In the genomic region with DNA sequence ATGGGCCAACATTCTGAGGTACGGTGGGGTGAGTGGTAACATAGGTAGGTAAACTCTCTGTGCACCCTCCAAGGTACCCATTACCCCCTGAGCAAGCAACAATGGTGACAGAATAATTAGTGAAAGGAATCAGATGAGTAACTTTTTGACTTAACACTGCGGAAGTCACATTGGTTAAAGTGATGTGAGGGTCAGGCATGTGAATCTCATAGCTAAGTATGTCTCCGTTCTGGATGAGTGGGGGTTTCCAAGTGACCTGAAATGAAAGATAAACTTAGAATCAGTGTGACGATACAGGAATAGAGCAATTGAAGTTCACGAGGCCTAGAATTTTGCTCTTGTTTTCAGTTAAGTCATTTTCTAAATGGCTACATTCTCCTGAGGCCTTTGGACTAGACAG, we compare ENCODE assay signal across 1 cellular context.
TF ChIP-seq lines count a peak whose summit lies in the region.

No MANE protein-coding gene starts in this region.

TF ChIP-seq in GM12878, 131 proteins besides CTCF, POLR2A, EP300 and RAD21 (continued from another document):
- TF ChIP-seq, protein P1, sequence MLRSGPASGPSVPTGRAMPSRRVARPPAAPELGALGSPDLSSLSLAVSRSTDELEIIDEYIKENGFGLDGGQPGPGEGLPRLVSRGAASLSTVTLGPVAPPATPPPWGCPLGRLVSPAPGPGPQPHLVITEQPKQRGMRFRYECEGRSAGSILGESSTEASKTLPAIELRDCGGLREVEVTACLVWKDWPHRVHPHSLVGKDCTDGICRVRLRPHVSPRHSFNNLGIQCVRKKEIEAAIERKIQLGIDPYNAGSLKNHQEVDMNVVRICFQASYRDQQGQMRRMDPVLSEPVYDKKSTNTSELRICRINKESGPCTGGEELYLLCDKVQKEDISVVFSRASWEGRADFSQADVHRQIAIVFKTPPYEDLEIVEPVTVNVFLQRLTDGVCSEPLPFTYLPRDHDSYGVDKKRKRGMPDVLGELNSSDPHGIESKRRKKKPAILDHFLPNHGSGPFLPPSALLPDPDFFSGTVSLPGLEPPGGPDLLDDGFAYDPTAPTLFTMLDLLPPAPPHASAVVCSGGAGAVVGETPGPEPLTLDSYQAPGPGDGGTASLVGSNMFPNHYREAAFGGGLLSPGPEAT (IDR thresholded peaks at IDR 0.05; ENCODE audit: low read depth), result peak; percentile 50; the same call in 1 of the 2 replicates
- TF ChIP-seq CHD1 (IDR thresholded peaks at IDR 0.05; ENCODE audit: low read depth, low read length) (no peak), PAX5 (IDR thresholded peaks at IDR 0.05; ENCODE audit: borderline replicate concordance, low read depth, low read length) (no peak), SUPT20H (IDR thresholded peaks at IDR 0.05; ENCODE audit: borderline replicate concordance, control insufficient read depth, low read depth, low read length) (no peak), JUNB (IDR thresholded peaks at IDR 0.05) (peak; percentile 36; the same call in 1 of the 2 replicates), NFIC (IDR thresholded peaks at IDR 0.05; ENCODE audit: low read depth, low read length) (no peak), TCF3 (IDR thresholded peaks at IDR 0.05; ENCODE audit: borderline replicate concordance, insufficient read depth, low read depth, low read length) (no peak), YY1 (IDR thresholded peaks at IDR 0.05; ENCODE audit: low read depth, low read length) (no peak), WRNIP1 (IDR thresholded peaks at IDR 0.05; ENCODE audit: borderline replicate concordance, low read depth, low read length) (no peak), MTA2 (IDR thresholded peaks at IDR 0.05; ENCODE audit: low read depth) (peak; percentile 69; the same call in 1 of the 2 replicates), YBX1 (IDR thresholded peaks at IDR 0.05) (no peak), RUNX3 (IDR thresholded peaks at IDR 0.05; ENCODE audit: low read length) (no peak), RBBP5 (conservative IDR thresholded peaks at IDR 0.05) (no peak), IKZF2 (IDR thresholded peaks at IDR 0.05) (peak in 1 of 2 experiments; percentile 32; a peak in 1 of 4 replicates), HDAC6 (IDR thresholded peaks at IDR 0.05; ENCODE audit: unreplicated experiment) (no peak)
- TF ChIP-seq, protein P2, sequence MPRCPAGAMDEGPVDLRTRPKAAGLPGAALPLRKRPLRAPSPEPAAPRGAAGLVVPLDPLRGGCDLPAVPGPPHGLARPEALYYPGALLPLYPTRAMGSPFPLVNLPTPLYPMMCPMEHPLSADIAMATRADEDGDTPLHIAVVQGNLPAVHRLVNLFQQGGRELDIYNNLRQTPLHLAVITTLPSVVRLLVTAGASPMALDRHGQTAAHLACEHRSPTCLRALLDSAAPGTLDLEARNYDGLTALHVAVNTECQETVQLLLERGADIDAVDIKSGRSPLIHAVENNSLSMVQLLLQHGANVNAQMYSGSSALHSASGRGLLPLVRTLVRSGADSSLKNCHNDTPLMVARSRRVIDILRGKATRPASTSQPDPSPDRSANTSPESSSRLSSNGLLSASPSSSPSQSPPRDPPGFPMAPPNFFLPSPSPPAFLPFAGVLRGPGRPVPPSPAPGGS (IDR thresholded peaks at IDR 0.05; ENCODE audit: borderline replicate concordance, insufficient read depth, low read depth, low read length, poor library complexity, severe bottlenecking), result no peak
- TF ChIP-seq, protein P3, sequence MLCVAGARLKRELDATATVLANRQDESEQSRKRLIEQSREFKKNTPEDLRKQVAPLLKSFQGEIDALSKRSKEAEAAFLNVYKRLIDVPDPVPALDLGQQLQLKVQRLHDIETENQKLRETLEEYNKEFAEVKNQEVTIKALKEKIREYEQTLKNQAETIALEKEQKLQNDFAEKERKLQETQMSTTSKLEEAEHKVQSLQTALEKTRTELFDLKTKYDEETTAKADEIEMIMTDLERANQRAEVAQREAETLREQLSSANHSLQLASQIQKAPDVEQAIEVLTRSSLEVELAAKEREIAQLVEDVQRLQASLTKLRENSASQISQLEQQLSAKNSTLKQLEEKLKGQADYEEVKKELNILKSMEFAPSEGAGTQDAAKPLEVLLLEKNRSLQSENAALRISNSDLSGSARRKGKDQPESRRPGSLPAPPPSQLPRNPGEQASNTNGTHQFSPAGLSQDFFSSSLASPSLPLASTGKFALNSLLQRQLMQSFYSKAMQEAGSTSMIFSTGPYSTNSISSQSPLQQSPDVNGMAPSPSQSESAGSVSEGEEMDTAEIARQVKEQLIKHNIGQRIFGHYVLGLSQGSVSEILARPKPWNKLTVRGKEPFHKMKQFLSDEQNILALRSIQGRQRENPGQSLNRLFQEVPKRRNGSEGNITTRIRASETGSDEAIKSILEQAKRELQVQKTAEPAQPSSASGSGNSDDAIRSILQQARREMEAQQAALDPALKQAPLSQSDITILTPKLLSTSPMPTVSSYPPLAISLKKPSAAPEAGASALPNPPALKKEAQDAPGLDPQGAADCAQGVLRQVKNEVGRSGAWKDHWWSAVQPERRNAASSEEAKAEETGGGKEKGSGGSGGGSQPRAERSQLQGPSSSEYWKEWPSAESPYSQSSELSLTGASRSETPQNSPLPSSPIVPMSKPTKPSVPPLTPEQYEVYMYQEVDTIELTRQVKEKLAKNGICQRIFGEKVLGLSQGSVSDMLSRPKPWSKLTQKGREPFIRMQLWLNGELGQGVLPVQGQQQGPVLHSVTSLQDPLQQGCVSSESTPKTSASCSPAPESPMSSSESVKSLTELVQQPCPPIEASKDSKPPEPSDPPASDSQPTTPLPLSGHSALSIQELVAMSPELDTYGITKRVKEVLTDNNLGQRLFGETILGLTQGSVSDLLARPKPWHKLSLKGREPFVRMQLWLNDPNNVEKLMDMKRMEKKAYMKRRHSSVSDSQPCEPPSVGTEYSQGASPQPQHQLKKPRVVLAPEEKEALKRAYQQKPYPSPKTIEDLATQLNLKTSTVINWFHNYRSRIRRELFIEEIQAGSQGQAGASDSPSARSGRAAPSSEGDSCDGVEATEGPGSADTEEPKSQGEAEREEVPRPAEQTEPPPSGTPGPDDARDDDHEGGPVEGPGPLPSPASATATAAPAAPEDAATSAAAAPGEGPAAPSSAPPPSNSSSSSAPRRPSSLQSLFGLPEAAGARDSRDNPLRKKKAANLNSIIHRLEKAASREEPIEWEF (IDR thresholded peaks at IDR 0.05; ENCODE audit: insufficient replicate concordance, low read depth, low read length), result no peak
- TF ChIP-seq, protein P4, sequence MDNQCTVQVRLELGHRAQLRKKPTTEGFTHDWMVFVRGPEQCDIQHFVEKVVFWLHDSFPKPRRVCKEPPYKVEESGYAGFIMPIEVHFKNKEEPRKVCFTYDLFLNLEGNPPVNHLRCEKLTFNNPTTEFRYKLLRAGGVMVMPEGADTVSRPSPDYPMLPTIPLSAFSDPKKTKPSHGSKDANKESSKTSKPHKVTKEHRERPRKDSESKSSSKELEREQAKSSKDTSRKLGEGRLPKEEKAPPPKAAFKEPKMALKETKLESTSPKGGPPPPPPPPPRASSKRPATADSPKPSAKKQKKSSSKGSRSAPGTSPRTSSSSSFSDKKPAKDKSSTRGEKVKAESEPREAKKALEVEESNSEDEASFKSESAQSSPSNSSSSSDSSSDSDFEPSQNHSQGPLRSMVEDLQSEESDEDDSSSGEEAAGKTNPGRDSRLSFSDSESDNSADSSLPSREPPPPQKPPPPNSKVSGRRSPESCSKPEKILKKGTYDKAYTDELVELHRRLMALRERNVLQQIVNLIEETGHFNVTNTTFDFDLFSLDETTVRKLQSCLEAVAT (IDR thresholded peaks at IDR 0.05), result no peak
